In the genomic region with DNA sequence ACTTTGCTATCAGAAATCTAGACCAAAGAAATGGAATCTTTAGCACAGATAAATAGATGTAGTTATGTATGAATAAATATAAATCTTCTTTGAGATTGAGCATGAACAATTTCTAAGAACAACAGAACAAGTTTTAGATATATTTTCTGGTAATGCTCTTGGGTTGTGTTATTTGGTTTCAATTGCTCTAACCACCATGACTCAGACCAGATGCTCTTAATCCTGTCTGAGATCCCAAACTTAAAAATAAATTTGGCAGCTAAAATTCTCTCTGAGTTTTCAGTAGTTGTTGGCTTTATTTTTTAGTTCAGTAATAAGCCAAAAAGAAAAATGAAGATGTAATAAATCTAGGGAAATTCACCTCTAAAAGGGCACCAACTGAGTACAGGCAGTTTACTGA, we compare ENCODE assay signal across 5 cellular contexts.
"Had no signal": no experiment of that assay in that cellular context is flagged by ENCODE, and none has a peak within 500 bp of the region (broad histone marks: within the 10 kb centered on the region; RNA-seq: fewer than 3 reads in every experiment).

No MANE protein-coding gene starts in this region.

- H2AFZ ChIP-seq: GM23248 had no signal

- DNase-seq: GM23248, H9, HCEC 1CT, IMR-90 had no signal

- H3K4me3 ChIP-seq: GM23248, K562 had no signal

- H3K9ac ChIP-seq: GM23248 had no signal

- H3K27ac ChIP-seq: GM23248 had no signal
